17 cellular contexts compared by ENCODE assay signal in genomic region chr10:101879456-101880189, GRCh38. TPM values are rescaled to one million over a fixed set of nuclear protein-coding genes. Genes with fewer than 3 reads are reported as not detected.
A peak's percentile ranks its signal among the peaks of the same experiment; 100 is the strongest.
DNase-seq lines count a peak whose midpoint lies in the region; ATAC-seq and TF ChIP-seq lines count a peak whose summit lies in the region.
"Had no signal": no experiment of that assay in that cellular context is flagged by ENCODE, and none has a peak within 500 bp of the region (broad histone marks: within the 10 kb centered on the region; RNA-seq: fewer than 3 reads in every experiment).

No MANE protein-coding gene starts in this region.

- TF ChIP-seq CTCF in astrocyte of the spinal cord (IDR thresholded peaks at IDR 0.05; ENCODE audit: low read depth, low read length) (no peak), tibial nerve (IDR thresholded peaks at IDR 0.05) (no peak), prostate gland (IDR thresholded peaks at IDR 0.05) (no peak)

- no peaks in the 10 kb centered on the region for H3K9me3 ChIP-seq in tibial nerve
- no peaks in the 10 kb centered on the region for H3K9me3 ChIP-seq in prostate gland
- H3K9me3 ChIP-seq: ovary had no signal

- H3K4me3 ChIP-seq in astrocyte of the spinal cord (ENCODE audit: low read depth, low read length) (no peak overlapping the region), tibial nerve (no peak overlapping the region), prostate gland (no peak overlapping the region)
- H3K4me3 ChIP-seq: ovary, SK-N-MC had no signal

- intact Hi-C loops in prostate gland (cut with DNase I) = no loop called here

- peaks cover 0 to 8% (median 0%) of the 10 kb centered on the region in 3 donors for H3K36me3 ChIP-seq in tibial nerve
- H3K36me3 ChIP-seq in prostate gland = peaks cover 0 to 3% of the 10 kb centered on the region in 2 donors
- H3K36me3 ChIP-seq: ovary had no signal

- DNase-seq in A172 (ENCODE audit: low spot score) = peak; percentile 78
- peak; percentile 82 for DNase-seq in HS-5 (ENCODE audit: low read depth)
- peak; percentile 80 for DNase-seq in astrocyte of the spinal cord (ENCODE audit: low read depth, low spot score)
- peak; percentile 91 for DNase-seq in iris pigment epithelial cell (ENCODE audit: low read depth)
- no peak for DNase-seq in SIG-M5 treated with dmso at 0.1 percent for 504 hours (lab: John Stamatoyannopoulos, UW; ENCODE audit: unreplicated experiment)
- no peak for DNase-seq in tibial nerve (ENCODE audit: low spot score in 2 of 2)
- DNase-seq in prostate gland (ENCODE audit: low spot score) = no peak
- DNase-seq: activated CD4-positive, alpha-beta T cell treated with anti-CD3 and anti-CD28 coated beads for 36 hours; AML-193; cortex of kidney; mammary epithelial cell; NCI-H1417 treated with DMSO at 0.1 percent for 48 hours; NCI-H526 treated with DMSO at 0.1 percent for 48 hours; ovary; stimulated activated CD4-positive, alpha-beta T cell treated with anti-CD3 and anti-CD28 coated beads, Interleukin-2, amount 100 ng/mL, for 48 hours had no signal

- H3K27me3 ChIP-seq in tibial nerve (no peaks in the 10 kb centered on the region), prostate gland (replicated peaks; ENCODE audit: insufficient read depth) (no peaks in the 10 kb centered on the region)
- H3K27me3 ChIP-seq: ovary had no signal

- in situ Hi-C loops in astrocyte of the spinal cord (cut with HindIII; ENCODE audit: low sequenced_read_pairs) = no loop called here

- H3K4me1 ChIP-seq in tibial nerve = peaks cover 0 to 11% (median 0%) of the 10 kb centered on the region in 4 donors
- H3K4me1 ChIP-seq in prostate gland (replicated peaks) = no peaks in the 10 kb centered on the region

- ATAC-seq in GM18868 (IDR thresholded peaks at IDR 0.05; ENCODE audit: unreplicated experiment) = no peak
- ATAC-seq: activated CD4-positive, alpha-beta T cell treated with anti-CD3 and anti-CD28 coated beads for 36 hours had no signal

- no peak for TF ChIP-seq POLR2A in tibial nerve (IDR thresholded peaks at IDR 0.05)
- no peak for TF ChIP-seq POLR2A in prostate gland (IDR thresholded peaks at IDR 0.05)

- 71 to 74% methylated on average over 12 of the region's 12 CpGs for WGBS in tibial nerve, 2 donors
- 74% methylated on average over 12 of the region's 12 CpGs for WGBS in prostate gland

- TF ChIP-seq EP300 in tibial nerve (IDR thresholded peaks at IDR 0.05) = peak in 1 of 2 donors; percentile 14

- H3K27ac ChIP-seq in tibial nerve (peak overlapping the region in 2 of 4 donors; percentile 23 to 69), prostate gland (no peak overlapping the region)
- H3K27ac ChIP-seq: ovary, SK-N-MC had no signal

RNA-seq across cellular contexts. Expression of gene KCNIP2, which starts 36.0 kb away (rescaled TPM):
- 2.8 TPM in 1 of 2 replicates, not detected in the other for total RNA-seq in A172 (2014; rRNA removed; shearing (Covaris generic))
- total RNA-seq in tibial nerve (10 to 100 TPM in 3 of 4 donors, 1 to 10 TPM in 1; 6.1 to 63.9 (median 37.2) TPM), prostate gland (1 to 10 TPM; 2.6 to 3.0 TPM)

Comparison
In these comparisons a context has a peak if more than half of its experiments do, and no peak if none do; other contexts are left out.
1. DNase-seq: peak in A172 (single experiment), HS-5 (single experiment), astrocyte of the spinal cord (single experiment) and iris pigment epithelial cell (single experiment); none in SIG-M5 treated with dmso at 0.1 percent for 504 hours (single experiment), tibial nerve (0 of 2) and prostate gland (single experiment).